ENCODE assay signal across 24 cellular contexts in the genomic region with DNA sequence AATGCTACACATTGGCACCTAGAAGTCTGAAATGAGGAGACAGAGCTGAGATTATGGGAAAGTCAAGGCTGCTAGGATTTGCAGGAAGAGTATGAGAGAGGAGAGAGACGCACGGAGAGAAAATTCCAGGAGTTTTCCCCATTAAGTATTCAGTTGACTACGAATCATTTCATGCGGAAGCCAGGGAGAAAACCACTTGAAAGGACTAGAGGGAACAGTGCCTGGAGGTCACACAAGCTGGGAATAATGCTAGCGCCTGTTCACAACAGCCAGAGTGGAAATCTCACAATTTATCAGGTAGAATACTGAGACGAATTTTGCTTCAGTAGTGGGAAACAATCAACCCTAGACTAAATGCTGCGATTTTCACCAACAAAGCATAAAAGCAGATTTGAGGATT.
"Had no signal": no experiment of that assay in that cellular context is flagged by ENCODE, and none has a peak within 500 bp of the region (broad histone marks: within the 10 kb centered on the region; RNA-seq: fewer than 3 reads in every experiment).

No MANE protein-coding gene starts in this region.

- H3K27ac Mint-ChIP-seq: dendritic cell treated with granulocyte-macrophage colony-stimulating factor and Interleukin-4, amounts not matched to agents 40 ng/mL and 50 ng/mL, for 4 days; effector memory CD8-positive, alpha-beta T cell; endodermal cell; memory B cell; naive thymus-derived CD4-positive, alpha-beta T cell had no signal

- DNase-seq: cortex of kidney; effector CD8-positive, alpha-beta T cell; effector memory CD8-positive, alpha-beta T cell; endodermal cell; erythroblast; esophagus squamous epithelium; foreskin fibroblast; foreskin melanocyte; gastrocnemius medialis; glutamatergic neuron; head of caudate nucleus; heart right ventricle; hippocampal formation; left cardiac atrium; left lung; left ventricle myocardium superior; lower lobe of right lung; mesendoderm; midbrain; naive thymus-derived CD4-positive, alpha-beta T cell had no signal

- H3K27me3 ChIP-seq: esophagus squamous epithelium, gastrocnemius medialis had no signal

- H3K9me3 ChIP-seq: esophagus squamous epithelium, gastrocnemius medialis, left lung, lower lobe of right lung had no signal

- H3K4me1 ChIP-seq: heart right ventricle, left lung, lower lobe of right lung had no signal

- H3K27ac ChIP-seq: epithelial cell of prostate, esophagus squamous epithelium, gastrocnemius medialis, heart right ventricle, left lung, lower lobe of right lung had no signal

- H3K36me3 Mint-ChIP-seq: memory B cell; naive thymus-derived CD4-positive, alpha-beta T cell had no signal

- ATAC-seq: effector memory CD8-positive, alpha-beta T cell; esophagus mucosa; gastrocnemius medialis; heart right ventricle; left cardiac atrium; left lung; left ventricle myocardium superior; lower lobe of right lung; naive thymus-derived CD4-positive, alpha-beta T cell had no signal

- H3K4me1 Mint-ChIP-seq: endodermal cell; naive thymus-derived CD4-positive, alpha-beta T cell had no signal

- H3K36me3 ChIP-seq: esophagus squamous epithelium, gastrocnemius medialis, heart right ventricle, left lung, lower lobe of right lung had no signal

- H3K4me3 Mint-ChIP-seq: dendritic cell treated with granulocyte-macrophage colony-stimulating factor and Interleukin-4, amounts not matched to agents 40 ng/mL and 50 ng/mL, for 4 days; effector memory CD8-positive, alpha-beta T cell; endodermal cell; memory B cell; naive thymus-derived CD4-positive, alpha-beta T cell had no signal

- H3K4me3 ChIP-seq: esophagus squamous epithelium, gastrocnemius medialis, heart right ventricle, left lung, lower lobe of right lung had no signal
